In the genomic region with DNA sequence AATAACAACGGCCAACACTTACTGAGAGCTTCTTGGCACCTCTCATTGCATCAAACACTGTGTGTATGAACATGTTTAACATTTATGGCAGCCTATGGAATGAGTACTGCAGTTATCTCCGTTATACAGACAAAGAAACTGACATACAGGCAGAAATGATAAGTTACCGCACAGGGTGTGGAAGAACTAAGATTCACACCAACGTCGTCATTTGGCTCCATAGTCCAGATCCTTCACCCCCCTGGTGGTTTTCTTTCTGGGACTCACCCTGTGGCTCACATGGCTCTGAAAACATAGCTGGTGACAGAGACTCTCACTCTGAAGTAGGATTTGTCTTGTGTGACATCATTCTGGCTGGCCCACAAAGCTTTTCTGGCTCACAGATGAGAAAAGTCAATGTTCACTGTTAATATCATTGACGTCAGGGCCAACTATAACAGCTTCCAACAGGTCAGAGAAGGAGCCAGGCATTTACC, we compare ENCODE assay signal across 1 cellular context.
TF ChIP-seq lines count a peak whose summit lies in the region.

No MANE protein-coding gene starts in this region.

TF ChIP-seq in GM12878, 131 proteins besides CTCF, POLR2A, EP300 and RAD21 (continued from another document):
- TF ChIP-seq PKNOX1 (IDR thresholded peaks at IDR 0.05), result no peak
- TF ChIP-seq NBN (IDR thresholded peaks at IDR 0.05), result no peak
- TF ChIP-seq, protein P1, sequence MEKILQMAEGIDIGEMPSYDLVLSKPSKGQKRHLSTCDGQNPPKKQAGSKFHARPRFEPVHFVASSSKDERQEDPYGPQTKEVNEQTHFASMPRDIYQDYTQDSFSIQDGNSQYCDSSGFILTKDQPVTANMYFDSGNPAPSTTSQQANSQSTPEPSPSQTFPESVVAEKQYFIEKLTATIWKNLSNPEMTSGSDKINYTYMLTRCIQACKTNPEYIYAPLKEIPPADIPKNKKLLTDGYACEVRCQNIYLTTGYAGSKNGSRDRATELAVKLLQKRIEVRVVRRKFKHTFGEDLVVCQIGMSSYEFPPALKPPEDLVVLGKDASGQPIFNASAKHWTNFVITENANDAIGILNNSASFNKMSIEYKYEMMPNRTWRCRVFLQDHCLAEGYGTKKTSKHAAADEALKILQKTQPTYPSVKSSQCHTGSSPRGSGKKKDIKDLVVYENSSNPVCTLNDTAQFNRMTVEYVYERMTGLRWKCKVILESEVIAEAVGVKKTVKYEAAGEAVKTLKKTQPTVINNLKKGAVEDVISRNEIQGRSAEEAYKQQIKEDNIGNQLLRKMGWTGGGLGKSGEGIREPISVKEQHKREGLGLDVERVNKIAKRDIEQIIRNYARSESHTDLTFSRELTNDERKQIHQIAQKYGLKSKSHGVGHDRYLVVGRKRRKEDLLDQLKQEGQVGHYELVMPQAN (conservative IDR thresholded peaks at IDR 0.05), result no peak
- no peak for TF ChIP-seq ESRRA (IDR thresholded peaks at IDR 0.05; ENCODE audit: low read length)
- no peak for TF ChIP-seq IKZF1 (conservative IDR thresholded peaks at IDR 0.05)
- TF ChIP-seq LARP7 (IDR thresholded peaks at IDR 0.05), result no peak
TF ChIP-seq in GM12878: peak in this region for 0.
